ENCODE assay signal across 1 cellular context in the genomic region with DNA sequence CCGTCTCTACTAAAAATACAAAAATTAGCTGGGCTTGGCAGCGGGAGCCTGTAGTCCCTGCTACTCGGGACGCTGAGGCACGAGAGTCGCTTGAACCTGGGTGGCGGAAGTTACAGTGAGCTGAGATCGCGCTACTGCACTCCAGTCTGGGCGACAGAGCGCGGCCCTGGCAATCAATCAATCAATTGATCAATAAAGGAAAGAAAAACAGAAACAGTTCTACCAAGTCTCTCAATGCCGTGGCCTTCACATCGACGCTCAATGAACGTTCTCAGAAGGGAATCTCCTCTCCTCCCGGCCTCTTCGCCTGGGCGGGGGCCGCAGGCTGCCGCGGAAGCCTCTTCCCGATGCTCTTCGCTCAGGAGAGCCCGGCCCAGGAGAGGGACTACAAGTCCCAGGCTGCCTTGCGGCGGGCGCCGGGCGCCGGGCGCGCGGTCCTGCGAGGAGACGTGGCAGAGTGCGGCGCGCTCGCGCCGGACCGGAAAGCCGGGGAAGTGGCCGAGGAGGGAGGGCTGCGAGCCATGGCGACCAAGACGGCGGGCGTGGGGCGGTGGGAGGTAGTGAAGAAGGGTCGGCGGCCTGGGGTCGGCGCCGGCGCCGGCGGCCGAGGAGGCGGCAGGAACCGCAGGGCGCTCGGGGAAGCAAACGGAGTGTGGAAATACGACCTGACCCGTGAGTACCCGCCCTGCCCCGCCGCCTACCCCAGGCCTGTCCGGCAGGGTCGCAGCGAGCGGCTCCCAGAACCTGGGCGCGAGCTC.
A peak's percentile ranks its signal among the peaks of the same experiment; 100 is the strongest.
TF ChIP-seq lines count a peak whose summit lies in the region.

A gene with protein sequence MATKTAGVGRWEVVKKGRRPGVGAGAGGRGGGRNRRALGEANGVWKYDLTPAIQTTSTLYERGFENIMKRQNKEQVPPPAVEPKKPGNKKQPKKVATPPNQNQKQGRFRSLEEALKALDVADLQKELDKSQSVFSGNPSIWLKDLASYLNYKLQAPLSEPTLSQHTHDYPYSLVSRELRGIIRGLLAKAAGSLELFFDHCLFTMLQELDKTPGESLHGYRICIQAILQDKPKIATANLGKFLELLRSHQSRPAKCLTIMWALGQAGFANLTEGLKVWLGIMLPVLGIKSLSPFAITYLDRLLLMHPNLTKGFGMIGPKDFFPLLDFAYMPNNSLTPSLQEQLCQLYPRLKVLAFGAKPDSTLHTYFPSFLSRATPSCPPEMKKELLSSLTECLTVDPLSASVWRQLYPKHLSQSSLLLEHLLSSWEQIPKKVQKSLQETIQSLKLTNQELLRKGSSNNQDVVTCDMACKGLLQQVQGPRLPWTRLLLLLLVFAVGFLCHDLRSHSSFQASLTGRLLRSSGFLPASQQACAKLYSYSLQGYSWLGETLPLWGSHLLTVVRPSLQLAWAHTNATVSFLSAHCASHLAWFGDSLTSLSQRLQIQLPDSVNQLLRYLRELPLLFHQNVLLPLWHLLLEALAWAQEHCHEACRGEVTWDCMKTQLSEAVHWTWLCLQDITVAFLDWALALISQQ (plus strand): TSS at position 471 of the 758 bp plus-strand sequence. CDS start 51 bp downstream, at position 522.

TF ChIP-seq in HepG2, 621 proteins besides CTCF, POLR2A, EP300 and RAD21 (continued from another document and continues in another):
- TF ChIP-seq, protein P1, sequence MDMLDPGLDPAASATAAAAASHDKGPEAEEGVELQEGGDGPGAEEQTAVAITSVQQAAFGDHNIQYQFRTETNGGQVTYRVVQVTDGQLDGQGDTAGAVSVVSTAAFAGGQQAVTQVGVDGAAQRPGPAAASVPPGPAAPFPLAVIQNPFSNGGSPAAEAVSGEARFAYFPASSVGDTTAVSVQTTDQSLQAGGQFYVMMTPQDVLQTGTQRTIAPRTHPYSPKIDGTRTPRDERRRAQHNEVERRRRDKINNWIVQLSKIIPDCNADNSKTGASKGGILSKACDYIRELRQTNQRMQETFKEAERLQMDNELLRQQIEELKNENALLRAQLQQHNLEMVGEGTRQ (IDR thresholded peaks at IDR 0.05; ENCODE audit: low read depth, low read length), result no peak
- TF ChIP-seq, protein P1 (CRISPR knock-in tag; IDR thresholded peaks at IDR 0.05; ENCODE audit: borderline replicate concordance), result no peak
- TF ChIP-seq ZNF558 (CRISPR knock-in tag; IDR thresholded peaks at IDR 0.05; ENCODE audit: borderline replicate concordance) (no peak), CEBPB (IDR thresholded peaks at IDR 0.05; ENCODE audit: borderline replicate concordance, low read depth, low read length) (no peak), ZNF34 (CRISPR knock-in tag; IDR thresholded peaks at IDR 0.05; ENCODE audit: borderline replicate concordance) (0 out of 2 replicates have a peak, but pooled peaks have one; percentile 89), ZNF563 (CRISPR knock-in tag; IDR thresholded peaks at IDR 0.05) (0 out of 2 replicates have a peak, but pooled peaks have one; percentile 58), JDP2 (CRISPR knock-in tag; IDR thresholded peaks at IDR 0.05; ENCODE audit: borderline replicate concordance) (peak; percentile 28; the same call in 1 of the 2 replicates), CHD2 (IDR thresholded peaks at IDR 0.05; ENCODE audit: low read depth, low read length) (0 out of 2 replicates have a peak, but pooled peaks have one; percentile 51), ZSCAN12 (CRISPR knock-in tag; IDR thresholded peaks at IDR 0.05) (peak; percentile 80; the same call in 1 of the 2 replicates), STAG1 (CRISPR knock-in tag; IDR thresholded peaks at IDR 0.05) (0 out of 2 replicates have a peak, but pooled peaks have one; percentile 4), ZFY (CRISPR knock-in tag; IDR thresholded peaks at IDR 0.05) (peak; percentile 98), DNMT1 (CRISPR knock-in tag; IDR thresholded peaks at IDR 0.05) (peak; percentile 93), IRX3 (CRISPR knock-in tag; IDR thresholded peaks at IDR 0.05; ENCODE audit: borderline replicate concordance, low read depth) (no peak; the same call in 1 of the 2 replicates), U2AF1 (optimal IDR thresholded peaks at IDR 0.05; ENCODE audit: low read depth, low read length) (no peak), HOXA5 (CRISPR knock-in tag; IDR thresholded peaks at IDR 0.05) (peak; percentile 94), ZNF768 (CRISPR knock-in tag; IDR thresholded peaks at IDR 0.05) (peak; percentile 66), KLF12 (CRISPR knock-in tag; IDR thresholded peaks at IDR 0.05; ENCODE audit: borderline replicate concordance) (peak; percentile 87), ARNT2 (CRISPR knock-in tag; IDR thresholded peaks at IDR 0.05; ENCODE audit: low read depth) (peak; percentile 87), HOXD1 (CRISPR knock-in tag; IDR thresholded peaks at IDR 0.05) (no peak; the same call in 1 of the 2 replicates), TBX3 (IDR thresholded peaks at IDR 0.05; ENCODE audit: borderline replicate concordance) (no peak), ZNF33A (CRISPR knock-in tag; IDR thresholded peaks at IDR 0.05; ENCODE audit: borderline replicate concordance) (no peak), U2AF2 (IDR thresholded peaks at IDR 0.05; ENCODE audit: low read depth, low read length) (no peak), ZNF598 (CRISPR knock-in tag; IDR thresholded peaks at IDR 0.05; ENCODE audit: borderline replicate concordance) (no peak)
- TF ChIP-seq, protein P2, sequence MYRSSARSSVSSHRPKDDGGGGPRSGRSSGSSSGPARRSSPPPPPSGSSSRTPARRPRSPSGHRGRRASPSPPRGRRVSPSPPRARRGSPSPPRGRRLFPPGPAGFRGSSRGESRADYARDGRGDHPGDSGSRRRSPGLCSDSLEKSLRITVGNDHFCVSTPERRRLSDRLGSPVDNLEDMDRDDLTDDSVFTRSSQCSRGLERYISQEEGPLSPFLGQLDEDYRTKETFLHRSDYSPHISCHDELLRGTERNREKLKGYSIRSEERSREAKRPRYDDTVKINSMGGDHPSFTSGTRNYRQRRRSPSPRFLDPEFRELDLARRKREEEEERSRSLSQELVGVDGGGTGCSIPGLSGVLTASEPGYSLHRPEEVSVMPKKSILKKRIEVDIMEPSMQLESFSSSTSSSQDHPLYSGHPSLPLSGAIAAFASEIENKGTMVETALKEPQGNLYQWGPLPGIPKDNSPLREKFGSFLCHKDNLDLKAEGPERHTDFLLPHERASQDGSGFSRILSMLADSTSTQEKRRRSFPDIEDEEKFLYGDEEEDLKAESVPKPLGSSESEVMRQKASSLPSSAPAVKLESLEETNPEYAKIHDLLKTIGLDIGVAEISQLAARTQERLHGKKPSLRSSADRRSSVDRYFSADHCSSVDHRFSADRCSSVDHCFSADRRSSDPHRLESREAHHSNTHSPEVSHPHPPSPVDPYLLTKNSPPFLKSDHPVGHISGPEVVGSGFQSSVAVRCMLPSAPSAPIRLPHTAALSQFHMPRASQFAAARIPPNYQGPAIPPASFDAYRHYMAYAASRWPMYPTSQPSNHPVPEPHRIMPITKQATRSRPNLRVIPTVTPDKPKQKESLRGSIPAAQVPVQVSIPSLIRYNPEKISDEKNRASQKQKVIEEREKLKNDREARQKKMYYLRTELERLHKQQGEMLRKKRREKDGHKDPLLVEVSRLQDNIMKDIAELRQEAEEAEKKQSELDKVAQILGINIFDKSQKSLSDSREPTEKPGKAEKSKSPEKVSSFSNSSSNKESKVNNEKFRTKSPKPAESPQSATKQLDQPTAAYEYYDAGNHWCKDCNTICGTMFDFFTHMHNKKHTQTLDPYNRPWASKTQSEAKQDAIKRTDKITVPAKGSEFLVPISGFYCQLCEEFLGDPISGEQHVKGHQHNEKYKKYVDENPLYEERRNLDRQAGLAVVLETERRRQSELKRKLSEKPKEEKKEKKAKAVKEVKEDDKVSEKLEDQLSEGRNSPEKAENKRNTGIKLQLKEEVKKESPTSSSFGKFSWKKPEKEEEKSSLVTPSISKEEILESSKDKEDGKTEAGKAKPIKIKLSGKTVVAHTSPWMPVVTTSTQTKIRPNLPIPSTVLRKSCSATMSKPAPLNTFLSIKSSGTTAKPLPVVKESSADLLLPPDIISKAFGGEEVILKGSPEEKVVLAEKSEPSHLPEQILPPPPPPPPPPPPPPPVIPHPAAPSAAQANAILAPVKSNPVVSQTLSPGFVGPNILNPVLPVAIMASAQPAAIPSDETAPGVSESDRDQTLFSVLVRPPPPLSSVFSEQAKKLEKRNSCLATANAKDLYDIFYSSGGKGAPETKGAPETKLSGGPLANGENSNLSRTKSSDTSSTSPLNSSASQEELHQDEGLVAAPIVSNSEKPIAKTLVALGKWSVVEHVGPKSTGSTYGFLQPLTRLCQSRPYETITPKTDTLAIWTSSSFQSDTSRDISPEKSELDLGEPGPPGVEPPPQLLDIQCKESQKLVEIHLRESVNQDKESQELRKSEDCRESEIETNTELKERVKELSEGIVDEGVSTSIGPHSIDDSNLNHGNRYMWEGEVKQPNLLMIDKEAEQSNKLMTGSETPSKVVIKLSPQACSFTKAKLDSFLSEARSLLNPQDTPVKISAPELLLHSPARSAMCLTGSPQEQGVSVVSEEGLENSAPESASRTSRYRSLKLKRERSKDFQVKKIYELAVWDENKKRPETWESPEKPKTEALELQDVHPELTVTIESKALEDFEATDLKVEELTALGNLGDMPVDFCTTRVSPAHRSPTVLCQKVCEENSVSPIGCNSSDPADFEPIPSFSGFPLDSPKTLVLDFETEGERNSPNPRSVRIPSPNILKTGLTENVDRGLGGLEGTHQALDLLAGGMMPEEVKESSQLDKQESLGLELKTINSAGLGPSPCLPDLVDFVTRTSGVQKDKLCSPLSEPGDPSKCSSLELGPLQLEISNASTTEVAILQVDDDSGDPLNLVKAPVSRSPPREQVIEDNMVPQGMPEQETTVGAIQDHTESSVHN (CRISPR knock-in tag; IDR thresholded peaks at IDR 0.05), result peak; percentile 76; the same call in 1 of the 2 replicates
- TF ChIP-seq, protein P3, sequence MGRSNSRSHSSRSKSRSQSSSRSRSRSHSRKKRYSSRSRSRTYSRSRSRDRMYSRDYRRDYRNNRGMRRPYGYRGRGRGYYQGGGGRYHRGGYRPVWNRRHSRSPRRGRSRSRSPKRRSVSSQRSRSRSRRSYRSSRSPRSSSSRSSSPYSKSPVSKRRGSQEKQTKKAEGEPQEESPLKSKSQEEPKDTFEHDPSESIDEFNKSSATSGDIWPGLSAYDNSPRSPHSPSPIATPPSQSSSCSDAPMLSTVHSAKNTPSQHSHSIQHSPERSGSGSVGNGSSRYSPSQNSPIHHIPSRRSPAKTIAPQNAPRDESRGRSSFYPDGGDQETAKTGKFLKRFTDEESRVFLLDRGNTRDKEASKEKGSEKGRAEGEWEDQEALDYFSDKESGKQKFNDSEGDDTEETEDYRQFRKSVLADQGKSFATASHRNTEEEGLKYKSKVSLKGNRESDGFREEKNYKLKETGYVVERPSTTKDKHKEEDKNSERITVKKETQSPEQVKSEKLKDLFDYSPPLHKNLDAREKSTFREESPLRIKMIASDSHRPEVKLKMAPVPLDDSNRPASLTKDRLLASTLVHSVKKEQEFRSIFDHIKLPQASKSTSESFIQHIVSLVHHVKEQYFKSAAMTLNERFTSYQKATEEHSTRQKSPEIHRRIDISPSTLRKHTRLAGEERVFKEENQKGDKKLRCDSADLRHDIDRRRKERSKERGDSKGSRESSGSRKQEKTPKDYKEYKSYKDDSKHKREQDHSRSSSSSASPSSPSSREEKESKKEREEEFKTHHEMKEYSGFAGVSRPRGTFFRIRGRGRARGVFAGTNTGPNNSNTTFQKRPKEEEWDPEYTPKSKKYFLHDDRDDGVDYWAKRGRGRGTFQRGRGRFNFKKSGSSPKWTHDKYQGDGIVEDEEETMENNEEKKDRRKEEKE (IDR thresholded peaks at IDR 0.05), result no peak
- TF ChIP-seq, protein P4, sequence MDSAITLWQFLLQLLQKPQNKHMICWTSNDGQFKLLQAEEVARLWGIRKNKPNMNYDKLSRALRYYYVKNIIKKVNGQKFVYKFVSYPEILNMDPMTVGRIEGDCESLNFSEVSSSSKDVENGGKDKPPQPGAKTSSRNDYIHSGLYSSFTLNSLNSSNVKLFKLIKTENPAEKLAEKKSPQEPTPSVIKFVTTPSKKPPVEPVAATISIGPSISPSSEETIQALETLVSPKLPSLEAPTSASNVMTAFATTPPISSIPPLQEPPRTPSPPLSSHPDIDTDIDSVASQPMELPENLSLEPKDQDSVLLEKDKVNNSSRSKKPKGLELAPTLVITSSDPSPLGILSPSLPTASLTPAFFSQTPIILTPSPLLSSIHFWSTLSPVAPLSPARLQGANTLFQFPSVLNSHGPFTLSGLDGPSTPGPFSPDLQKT (CRISPR knock-in tag; IDR thresholded peaks at IDR 0.05; ENCODE audit: borderline replicate concordance), result no peak
- TF ChIP-seq, protein P5, sequence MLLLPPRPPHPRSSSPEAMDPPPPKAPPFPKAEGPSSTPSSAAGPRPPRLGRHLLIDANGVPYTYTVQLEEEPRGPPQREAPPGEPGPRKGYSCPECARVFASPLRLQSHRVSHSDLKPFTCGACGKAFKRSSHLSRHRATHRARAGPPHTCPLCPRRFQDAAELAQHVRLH (CRISPR knock-in tag; IDR thresholded peaks at IDR 0.05; ENCODE audit: borderline replicate concordance, low read depth), result peak; percentile 85; the same call in 1 of the 2 replicates
- TF ChIP-seq, protein P6, sequence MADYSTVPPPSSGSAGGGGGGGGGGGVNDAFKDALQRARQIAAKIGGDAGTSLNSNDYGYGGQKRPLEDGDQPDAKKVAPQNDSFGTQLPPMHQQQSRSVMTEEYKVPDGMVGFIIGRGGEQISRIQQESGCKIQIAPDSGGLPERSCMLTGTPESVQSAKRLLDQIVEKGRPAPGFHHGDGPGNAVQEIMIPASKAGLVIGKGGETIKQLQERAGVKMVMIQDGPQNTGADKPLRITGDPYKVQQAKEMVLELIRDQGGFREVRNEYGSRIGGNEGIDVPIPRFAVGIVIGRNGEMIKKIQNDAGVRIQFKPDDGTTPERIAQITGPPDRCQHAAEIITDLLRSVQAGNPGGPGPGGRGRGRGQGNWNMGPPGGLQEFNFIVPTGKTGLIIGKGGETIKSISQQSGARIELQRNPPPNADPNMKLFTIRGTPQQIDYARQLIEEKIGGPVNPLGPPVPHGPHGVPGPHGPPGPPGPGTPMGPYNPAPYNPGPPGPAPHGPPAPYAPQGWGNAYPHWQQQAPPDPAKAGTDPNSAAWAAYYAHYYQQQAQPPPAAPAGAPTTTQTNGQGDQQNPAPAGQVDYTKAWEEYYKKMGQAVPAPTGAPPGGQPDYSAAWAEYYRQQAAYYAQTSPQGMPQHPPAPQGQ (CRISPR knock-in tag; IDR thresholded peaks at IDR 0.05; ENCODE audit: borderline replicate concordance), result no peak; the same call in 1 of the 2 replicates
- TF ChIP-seq, protein P7, sequence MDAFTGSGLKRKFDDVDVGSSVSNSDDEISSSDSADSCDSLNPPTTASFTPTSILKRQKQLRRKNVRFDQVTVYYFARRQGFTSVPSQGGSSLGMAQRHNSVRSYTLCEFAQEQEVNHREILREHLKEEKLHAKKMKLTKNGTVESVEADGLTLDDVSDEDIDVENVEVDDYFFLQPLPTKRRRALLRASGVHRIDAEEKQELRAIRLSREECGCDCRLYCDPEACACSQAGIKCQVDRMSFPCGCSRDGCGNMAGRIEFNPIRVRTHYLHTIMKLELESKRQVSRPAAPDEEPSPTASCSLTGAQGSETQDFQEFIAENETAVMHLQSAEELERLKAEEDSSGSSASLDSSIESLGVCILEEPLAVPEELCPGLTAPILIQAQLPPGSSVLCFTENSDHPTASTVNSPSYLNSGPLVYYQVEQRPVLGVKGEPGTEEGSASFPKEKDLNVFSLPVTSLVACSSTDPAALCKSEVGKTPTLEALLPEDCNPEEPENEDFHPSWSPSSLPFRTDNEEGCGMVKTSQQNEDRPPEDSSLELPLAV (CRISPR knock-in tag; conservative IDR thresholded peaks at IDR 0.05; ENCODE audit: low read depth), result no peak
